8 cellular contexts compared by ENCODE assay signal in genomic region chr17:8698142-8699050, GRCh38. TPM values are rescaled to one million over a fixed set of nuclear protein-coding genes. Genes with fewer than 3 reads are reported as not detected.
A peak's percentile ranks its signal among the peaks of the same experiment; 100 is the strongest.
DNase-seq lines count a peak whose midpoint lies in the region; ATAC-seq and TF ChIP-seq lines count a peak whose summit lies in the region.

No MANE protein-coding gene starts in this region.

- H3K27me3 ChIP-seq in mammary epithelial cell (ENCODE audit: insufficient read depth, low read length): no peaks in the 10 kb centered on the region
- peaks cover 0 to 28% (median 0%) of the 10 kb centered on the region in 3 donors for H3K27me3 ChIP-seq in stomach

- CTCF ChIA-PET in mammary epithelial cell (lab: Charles Lee; ENCODE audit: low non-redundant PET): no interaction called here
- CTCF ChIA-PET in HEK293T (lab: Yijun Ruan, JAX): no interaction called here

- H3K4me2 ChIP-seq in mammary epithelial cell (ENCODE audit: insufficient read depth, low read depth, low read length): no peak overlapping the region

- H2AFZ ChIP-seq in mammary epithelial cell (ENCODE audit: low read depth, low read length): peak overlapping the region; percentile 49

- no peaks in the 10 kb centered on the region for H4K20me1 ChIP-seq in mammary epithelial cell (ENCODE audit: insufficient read depth, low read length)

- DNase-seq in mammary epithelial cell: no peak
- peak; percentile 28 for DNase-seq in kidney glomerular epithelial cell (lab: John Stamatoyannopoulos, UW)
- no peak for DNase-seq in stomach
- no peak for DNase-seq in DMS53 treated with DMSO at 0.1 percent for 48 hours (lab: John Stamatoyannopoulos, UW; ENCODE audit: unreplicated experiment)
- no peak for DNase-seq in HEK293T (ENCODE audit: extremely low spot score)
- no peak for DNase-seq in activated CD4-positive, alpha-beta T cell treated with anti-CD3 and anti-CD28 coated beads for 1 hour

- no peak overlapping the region for H3K27ac ChIP-seq in mammary epithelial cell (ENCODE audit: insufficient read depth, low read depth, low read length)
- peak overlapping the region in 2 of 5 donors; percentile 64 to 71 for H3K27ac ChIP-seq in stomach

- TF ChIP-seq CTCF in mammary epithelial cell (conservative IDR thresholded peaks at IDR 0.05 in 1 of 2, IDR thresholded peaks at IDR 0.05 in 1 of 2; ENCODE audit: extremely low read depth in 1 of 2, insufficient read depth in 1 of 2, low read depth in 1 of 2, low read length in 2 of 2) (no peak), stomach (IDR thresholded peaks at IDR 0.05) (no peak)

- H3K79me2 ChIP-seq in mammary epithelial cell (ENCODE audit: insufficient read depth, low read length): no peaks in the 10 kb centered on the region

- H3K4me1 ChIP-seq in mammary epithelial cell (ENCODE audit: insufficient read depth, low read length) (no peaks in the 10 kb centered on the region), stomach (peaks cover 15 to 25% (median 21%) of the 10 kb centered on the region in 4 donors)

- no peak for ATAC-seq in HG03097 (IDR thresholded peaks at IDR 0.05; ENCODE audit: low FRiP score, unreplicated experiment)

- no peaks in the 10 kb centered on the region for H3K36me3 ChIP-seq in mammary epithelial cell (ENCODE audit: insufficient read depth, low read length)
- no peaks in the 10 kb centered on the region for H3K36me3 ChIP-seq in stomach

- in situ Hi-C loops in mammary epithelial cell (cut with MboI; ENCODE audit: low sequenced_read_pairs in 2 of 2): no loop called here

- H3K9ac ChIP-seq in mammary epithelial cell (ENCODE audit: insufficient read depth, low read length): no peak overlapping the region

- H3K4me3 ChIP-seq in mammary epithelial cell (replicated peaks in 1 of 3; ENCODE audit: insufficient read depth in 1 of 3, low read depth in 2 of 3, low read length in 3 of 3): no peak overlapping the region
- peak overlapping the region in 3 of 4 donors; percentile 19 to 24 (median 19) for H3K4me3 ChIP-seq in stomach

- H3K9me3 ChIP-seq in mammary epithelial cell (replicated peaks; ENCODE audit: insufficient read depth, low read length) (no peaks in the 10 kb centered on the region), stomach (peaks cover 0 to 6% (median 0%) of the 10 kb centered on the region in 4 donors)

- WGBS in mammary epithelial cell (ENCODE audit: low coverage, missing lambda C conversion rate): 31% methylated on average over 11 of the region's 29 CpGs
- 34 to 39% (median 36%) methylated on average over 28 to 29 of the region's 29 CpGs for WGBS in stomach, 5 donors

- intact Hi-C loops in mammary epithelial cell (cut with micrococcal nuclease): no loop called here
- intact Hi-C loops in stomach (cut with DNase I; ENCODE audit: low total_unique reads): no loop called here

- dilution Hi-C loops in mammary epithelial cell (cut with HindIII; ENCODE audit: low sequenced_read_pairs): loop anchor here (5.0 kb wide), 1 partner anchor 56 kb away; no protein-coding TSS in a partner anchor

- TF ChIP-seq POLR2A in stomach (IDR thresholded peaks at IDR 0.05): no peak

- no TSS peak for BruUV-seq in mammary epithelial cell (replicated peaks; lab: Mats Ljungman, UMichigan)

- TF ChIP-seq RAD21 in Ishikawa (IDR thresholded peaks at IDR 0.05; ENCODE audit: low read depth): no peak

- POLR2A ChIA-PET in HEK293T (lab: Yijun Ruan, JAX): interaction anchor here (0.6 kb wide), 1 partner anchor 403 kb away, joined by 3 read pairs; no protein-coding TSS in a partner anchor

- TF ChIP-seq EP300 in Ishikawa (IDR thresholded peaks at IDR 0.05; ENCODE audit: borderline replicate concordance) (no peak), stomach (IDR thresholded peaks at IDR 0.05) (no peak)

TF ChIP-seq in Ishikawa, 13 proteins besides CTCF, POLR2A, EP300 and RAD21:
- no peak for TF ChIP-seq MAX (IDR thresholded peaks at IDR 0.05)
- TF ChIP-seq CREB1 (IDR thresholded peaks at IDR 0.05; ENCODE audit: low read depth): no peak
- peak; percentile 73 for TF ChIP-seq EGR1 (IDR thresholded peaks at IDR 0.05)
TF ChIP-seq in Ishikawa: peak in this region for 1.

TF ChIP-seq in HEK293T, 16 proteins besides CTCF, POLR2A, EP300 and RAD21:
- TF ChIP-seq FOXK2 (IDR thresholded peaks at IDR 0.05) (no peak), ARNT (IDR thresholded peaks at IDR 0.05) (no peak), CTBP1 (IDR thresholded peaks at IDR 0.05; ENCODE audit: borderline replicate concordance) (no peak), L3MBTL2 (conservative IDR thresholded peaks at IDR 0.05) (no peak), SUZ12 (IDR thresholded peaks at IDR 0.05) (no peak), NFRKB (IDR thresholded peaks at IDR 0.05) (no peak), SP1 (IDR thresholded peaks at IDR 0.05) (no peak), HDGF (IDR thresholded peaks at IDR 0.05; ENCODE audit: borderline replicate concordance) (no peak)

RNA-seq across cellular contexts. Expression of gene CCDC42, which starts 46.2 kb away (rescaled TPM):
- not detected for total RNA-seq in mammary epithelial cell
- polyA plus RNA-seq in mammary epithelial cell: not detected
- not detected for polyA minus RNA-seq in mammary epithelial cell
- total RNA-seq in stomach: not detected
- polyA plus RNA-seq in stomach: not detected

RNA-seq across cellular contexts. Expression of gene SPDYE4, which starts 60.0 kb away (rescaled TPM):
- total RNA-seq in mammary epithelial cell (not detected), stomach (not detected)
- polyA plus RNA-seq in mammary epithelial cell (not detected), stomach (not detected)
- polyA minus RNA-seq in mammary epithelial cell: not detected

Comparison
In these comparisons a context has a peak if more than half of its experiments do, and no peak if none do; other contexts are left out.
1. H3K4me3 ChIP-seq: peak in stomach (3 of 4); none in mammary epithelial cell (0 of 3).